Comparison of ENCODE assay signal across 8 cellular contexts in genomic region chr20:3890410-3890751, GRCh38. TPM values are rescaled to one million over a fixed set of nuclear protein-coding genes. Genes with fewer than 3 reads are reported as not detected.
DNase-seq lines count a peak whose midpoint lies in the region; ATAC-seq and TF ChIP-seq lines count a peak whose summit lies in the region.

No MANE protein-coding gene starts in this region.

- H3K27ac Mint-ChIP-seq in activated CD4-positive, alpha-beta T cell treated with anti-CD3 and anti-CD28 coated beads for 36 hours: peak overlapping the region; percentile 93
- peak overlapping the region; percentile 95 to 96 (median 95) for H3K27ac Mint-ChIP-seq in nephron

- H3K4me1 Mint-ChIP-seq in activated CD4-positive, alpha-beta T cell treated with anti-CD3 and anti-CD28 coated beads for 36 hours: peaks cover 51% of the 10 kb centered on the region
- H3K4me1 Mint-ChIP-seq in nephron: peaks cover 48% of the 10 kb centered on the region

- peak overlapping the region; percentile 87 for H3K27ac ChIP-seq in OCI-LY1 (ENCODE audit: low read depth, low read length, poor library complexity, severe bottlenecking)
- H3K27ac ChIP-seq in effector memory CD4-positive, alpha-beta T cell (ENCODE audit: insufficient read depth, low read length, poor library complexity, severe bottlenecking): peak overlapping the region; percentile 76

- no peaks in the 10 kb centered on the region for H3K27me3 Mint-ChIP-seq in activated CD4-positive, alpha-beta T cell treated with anti-CD3 and anti-CD28 coated beads for 36 hours
- H3K27me3 Mint-ChIP-seq in nephron (ENCODE audit: low read depth): no peaks in the 10 kb centered on the region

- H3K4me2 ChIP-seq in OCI-LY1 (ENCODE audit: low read length): peak overlapping the region; percentile 99

- peak overlapping the region; percentile 99 for H3K4me3 ChIP-seq in OCI-LY1 (ENCODE audit: low read depth, low read length, poor library complexity, severe bottlenecking)
- H3K4me3 ChIP-seq in effector memory CD4-positive, alpha-beta T cell (ENCODE audit: insufficient read depth, low read depth, low read length, poor library complexity, severe bottlenecking): peak overlapping the region; percentile 83

- H4K20me1 ChIP-seq in OCI-LY1 (ENCODE audit: insufficient read depth, low read length): no peaks in the 10 kb centered on the region

- H2AFZ ChIP-seq in OCI-LY1 (ENCODE audit: low read length): no peak overlapping the region

- no peaks in the 10 kb centered on the region for H3K9me3 ChIP-seq in OCI-LY1 (ENCODE audit: low read length)
- no peaks in the 10 kb centered on the region for H3K9me3 ChIP-seq in effector memory CD4-positive, alpha-beta T cell (ENCODE audit: control insufficient read depth, low read length)

- intact Hi-C loops in activated CD4-positive, alpha-beta T cell treated with anti-CD3 and anti-CD28 coated beads for 36 hours (cut with DNase I, micrococcal nuclease): loop anchor here in 1 of 2 experiments (5.0 kb wide), 1 partner anchor 197 kb away; no protein-coding TSS in a partner anchor

- H3K4me1 ChIP-seq in OCI-LY1 (ENCODE audit: insufficient read depth, low read length, severe bottlenecking): peaks cover 54% of the 10 kb centered on the region
- peaks cover 21% of the 10 kb centered on the region for H3K4me1 ChIP-seq in effector memory CD4-positive, alpha-beta T cell (ENCODE audit: control insufficient read depth, insufficient read depth, low read length, poor library complexity, severe bottlenecking)

- H3K79me2 ChIP-seq in OCI-LY1 (ENCODE audit: insufficient read depth, low read length): peaks cover 69% of the 10 kb centered on the region

- peak overlapping the region; percentile 95 for H3K4me3 Mint-ChIP-seq in activated CD4-positive, alpha-beta T cell treated with anti-CD3 and anti-CD28 coated beads for 36 hours
- H3K4me3 Mint-ChIP-seq in nephron: peak overlapping the region; percentile 95 to 98 (median 95)

- TF ChIP-seq CTCF in OCI-LY1 (IDR thresholded peaks at IDR 0.05; ENCODE audit: low read length) (no peak), nephron (IDR thresholded peaks at IDR 0.05; ENCODE audit: unreplicated experiment in 3 of 3) (no peak)

- peak overlapping the region; percentile 100 for H3K9ac ChIP-seq in OCI-LY1 (ENCODE audit: low read length)

- peaks cover 61% of the 10 kb centered on the region for H3K36me3 ChIP-seq in OCI-LY1 (ENCODE audit: insufficient read depth, low read length)
- H3K36me3 ChIP-seq in effector memory CD4-positive, alpha-beta T cell (ENCODE audit: control insufficient read depth, insufficient read depth, low read length): no peaks in the 10 kb centered on the region

- H3K9me3 Mint-ChIP-seq in activated CD4-positive, alpha-beta T cell treated with anti-CD3 and anti-CD28 coated beads for 36 hours (ENCODE audit: low read depth): no peaks in the 10 kb centered on the region
- H3K9me3 Mint-ChIP-seq in nephron: no peaks in the 10 kb centered on the region

- H3K36me3 Mint-ChIP-seq in activated CD4-positive, alpha-beta T cell treated with anti-CD3 and anti-CD28 coated beads for 36 hours (ENCODE audit: low read depth): peaks cover 49% of the 10 kb centered on the region
- H3K36me3 Mint-ChIP-seq in nephron (ENCODE audit: low read depth): peaks cover 15% of the 10 kb centered on the region

- no peak for ATAC-seq in activated CD4-positive, alpha-beta T cell treated with anti-CD3 and anti-CD28 coated beads for 36 hours
- no peak for ATAC-seq in GM19452 (IDR thresholded peaks at IDR 0.05; ENCODE audit: unreplicated experiment)

- POLR2A ChIA-PET in activated CD4-positive, alpha-beta T cell treated with anti-CD3 and anti-CD28 coated beads for 36 hours (lab: Charles Lee): interaction anchor here (0.6 kb wide), 1 partner anchor 81 kb away, joined by 4 read pairs; no protein-coding TSS in a partner anchor

- no peaks in the 10 kb centered on the region for H3K27me3 ChIP-seq in OCI-LY1 (ENCODE audit: insufficient read depth, low read length)
- H3K27me3 ChIP-seq in effector memory CD4-positive, alpha-beta T cell (replicated peaks; ENCODE audit: control insufficient read depth, insufficient read depth, low read length, poor library complexity, severe bottlenecking): no peaks in the 10 kb centered on the region

- no peaks in the 10 kb centered on the region for H3F3A ChIP-seq in OCI-LY1 (ENCODE audit: insufficient read depth, low read length)

- CTCF ChIA-PET in activated CD4-positive, alpha-beta T cell treated with anti-CD3 and anti-CD28 coated beads for 36 hours (lab: Charles Lee): interaction anchor here (1.0 to 1.2 kb wide), 3 partner anchors 123 to 195 kb away, joined by 3 read pairs; no protein-coding TSS in a partner anchor

- peak; percentile 18 for DNase-seq in activated CD4-positive, alpha-beta T cell treated with anti-CD3 and anti-CD28 coated beads for 36 hours
- DNase-seq in activated CD4-positive, alpha-beta T cell treated with anti-CD3 and anti-CD28 coated beads, Interleukin-2, amount 50 U/mL, for 1 hour: no peak
- DNase-seq in effector memory CD4-positive, alpha-beta T cell: no peak
- DNase-seq in NCI-H226 (no peak), AG20443 (ENCODE audit: low spot score) (no peak)

- no peaks in the 10 kb centered on the region for H3K9me2 ChIP-seq in OCI-LY1 (ENCODE audit: low read depth, low read length)

RNA-seq across cellular contexts. Expression of gene PANK2, which starts 1.2 kb away (rescaled TPM):
- total RNA-seq in activated CD4-positive, alpha-beta T cell treated with anti-CD3 and anti-CD28 coated beads for 36 hours: 10 to 100 TPM; 37.2 to 50.2 TPM

RNA-seq across cellular contexts. Expression of gene MAVS, which starts 43.7 kb away (rescaled TPM):
- total RNA-seq in activated CD4-positive, alpha-beta T cell treated with anti-CD3 and anti-CD28 coated beads for 36 hours: 10 to 100 TPM; 23.2 to 25.9 TPM
